10 cellular contexts compared by ENCODE assay signal in the genomic region with DNA sequence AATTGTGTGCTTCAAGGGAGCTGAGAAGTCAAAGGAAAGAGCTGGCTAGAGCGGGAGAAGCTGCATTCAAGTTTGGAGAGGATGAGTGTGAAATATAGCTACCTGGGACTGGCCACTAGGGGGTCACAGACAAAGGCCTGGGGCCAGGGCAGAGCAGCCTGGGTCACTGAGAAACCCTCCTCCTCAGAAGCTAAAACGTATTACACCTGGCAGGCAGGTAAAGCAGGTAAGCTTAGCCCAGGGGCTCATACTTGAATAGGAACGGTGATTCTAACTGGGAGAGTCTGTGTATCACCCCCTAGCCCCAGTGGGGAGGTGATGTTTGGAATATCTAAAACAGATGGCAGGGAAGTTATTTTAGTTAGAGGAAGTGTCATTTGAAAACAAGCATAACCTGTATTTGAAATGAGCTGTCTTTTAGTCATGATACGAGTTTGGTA. TPM values are rescaled to one million over a fixed set of nuclear protein-coding genes. Genes with fewer than 3 reads are reported as not detected.
A peak's percentile ranks its signal among the peaks of the same experiment; 100 is the strongest.
DNase-seq lines count a peak whose midpoint lies in the region; ATAC-seq, FAIRE-seq and TF ChIP-seq lines count a peak whose summit lies in the region.
"Had no signal": no experiment of that assay in that cellular context is flagged by ENCODE, and none has a peak within 500 bp of the region (broad histone marks: within the 10 kb centered on the region; RNA-seq: fewer than 3 reads in every experiment).

No MANE protein-coding gene starts in this region.

- no peaks in the 10 kb centered on the region for H3K9me3 ChIP-seq in A549
- H3K9me3 ChIP-seq in PC-3 (ENCODE audit: low read length), result no peaks in the 10 kb centered on the region

- 0 out of 2 replicates have a peak overlapping the region, but pooled peaks have one; percentile 7 for H2AFZ ChIP-seq in PC-3 (ENCODE audit: low read length)

- H3K4me2 ChIP-seq in A549 (no peak overlapping the region), PC-3 (ENCODE audit: low read length) (peak overlapping the region; percentile 67)

- H3F3A ChIP-seq in PC-3 (ENCODE audit: low read length, unreplicated experiment), result no peaks in the 10 kb centered on the region

- no peaks in the 10 kb centered on the region for H4K20me1 ChIP-seq in PC-3 (ENCODE audit: low read length)

- H3K9me2 ChIP-seq in PC-3 (replicated peaks; ENCODE audit: low read length), result no peaks in the 10 kb centered on the region

- ATAC-seq in A549 (peak; percentile 62 to 91; a peak in 4 of 6 replicates), PC-3 (peak; percentile 66), GM18858 (IDR thresholded peaks at IDR 0.05; ENCODE audit: unreplicated experiment) (no peak), GM19463 (IDR thresholded peaks at IDR 0.05; ENCODE audit: unreplicated experiment) (no peak)

- no TSS peak for BruUV-seq in PC-3 (replicated peaks; lab: Mats Ljungman, UMichigan)

- DNase-seq in A549 (ENCODE audit: low read depth in 1 of 2, low spot score in 1 of 2) (peak in 1 of 2 experiments; percentile 67), PC-3 (peak; percentile 84), germinal center (ENCODE audit: low spot score) (peak; percentile 45), NCI-H524 (lab: John Stamatoyannopoulos, UW) (no peak)
- no peak for DNase-seq in activated CD4-positive, alpha-beta memory T cell treated with anti-CD3 and anti-CD28 coated beads for 36 hours

- no peaks in the 10 kb centered on the region for H3K36me3 ChIP-seq in PC-3 (ENCODE audit: low read depth, low read length)

- intact Hi-C loops in PC-3 (cut with micrococcal nuclease), result no loop called here
- intact Hi-C loops in activated CD4-positive, alpha-beta memory T cell treated with anti-CD3 and anti-CD28 coated beads for 36 hours (cut with micrococcal nuclease), result no loop called here

- TF ChIP-seq RAD21 in A549 (conservative IDR thresholded peaks at IDR 0.05 in 1 of 2, IDR thresholded peaks at IDR 0.05 in 1 of 2), result peak in 1 of 2 experiments; percentile 50; a peak in 2 of 5 replicates

- TF ChIP-seq EP300 in A549 (IDR thresholded peaks at IDR 0.05), result no peak

- POLR2A ChIA-PET in A549 (lab: Yijun Ruan, JAX) (no interaction called here), PC-3 (lab: Charles Lee; ENCODE audit: unreplicated experiment) (interaction anchor here (0.6 kb wide), 1 partner anchor 123 kb away, joined by 5 read pairs; no protein-coding TSS in a partner anchor)
- POLR2A ChIA-PET in activated CD4-positive, alpha-beta memory T cell treated with anti-CD3 and anti-CD28 coated beads for 36 hours (lab: Charles Lee), result no interaction called here

- H3K4me1 ChIP-seq in A549, result 0 out of 3 replicates have a peak, but pooled peaks cover 4% of the 10 kb centered on the region
- H3K4me1 ChIP-seq in PC-3 (ENCODE audit: insufficient read depth, low read length), result peaks cover 56% of the 10 kb centered on the region

- H3K27ac Mint-ChIP-seq in activated CD4-positive, alpha-beta memory T cell treated with anti-CD3 and anti-CD28 coated beads for 36 hours, result no peak overlapping the region

- peak; percentile 36; the same call in 2 of the 3 replicates for TF ChIP-seq CTCF in A549 (IDR thresholded peaks at IDR 0.05)
- peak; percentile 75 for TF ChIP-seq CTCF in GM12873 (IDR thresholded peaks at IDR 0.05; ENCODE audit: insufficient read depth, low read depth, low read length, missing control alignments)
- peak; percentile 73 for TF ChIP-seq CTCF in PC-3 (conservative IDR thresholded peaks at IDR 0.05; ENCODE audit: low read depth, low read length)

- H3K36me3 Mint-ChIP-seq in activated CD4-positive, alpha-beta memory T cell treated with anti-CD3 and anti-CD28 coated beads for 36 hours, result no peaks in the 10 kb centered on the region
- H3K36me3 Mint-ChIP-seq: activated naive CD4-positive, alpha-beta T cell treated with anti-CD3 and anti-CD28 coated beads, Interleukin-2, amount 50 U/mL, for 72 hours had no signal

- H3K4me1 Mint-ChIP-seq in activated CD4-positive, alpha-beta memory T cell treated with anti-CD3 and anti-CD28 coated beads for 36 hours (ENCODE audit: low read depth), result peaks cover 3% of the 10 kb centered on the region

- H3K27me3 ChIP-seq in PC-3 (ENCODE audit: low read length), result no peaks in the 10 kb centered on the region

- H3K79me2 ChIP-seq in PC-3 (ENCODE audit: low read length), result no peaks in the 10 kb centered on the region

- H3K27ac ChIP-seq in A549, result no peak overlapping the region
- peak overlapping the region; percentile 93 for H3K27ac ChIP-seq in PC-3 (ENCODE audit: low read length)

- no peak for FAIRE-seq in A549 (lab: Jason Lieb, UNC)

- no peaks in the 10 kb centered on the region for H3K27me3 Mint-ChIP-seq in activated CD4-positive, alpha-beta memory T cell treated with anti-CD3 and anti-CD28 coated beads for 36 hours

- WGBS in A549 (ENCODE audit: missing lambda C conversion rate), result 42% methylated on average over 4 of the region's 4 CpGs

- H3K4me3 ChIP-seq in A549, result no peak overlapping the region
- H3K4me3 ChIP-seq in PC-3 (ENCODE audit: low read length), result peak overlapping the region; percentile 18; the same call in 1 of the 2 replicates

- no peaks in the 10 kb centered on the region for H3K9me3 Mint-ChIP-seq in activated CD4-positive, alpha-beta memory T cell treated with anti-CD3 and anti-CD28 coated beads for 36 hours
- H3K9me3 Mint-ChIP-seq: activated naive CD4-positive, alpha-beta T cell treated with anti-CD3 and anti-CD28 coated beads, Interleukin-2, amount 50 U/mL, for 72 hours had no signal

- CTCF ChIA-PET in A549 (lab: Yijun Ruan, JAX) (interaction anchor here (0.7 to 6.1 kb wide), 13 partner anchors 9 to 243 kb away, joined by 3 to 46 read pairs (median 5); no protein-coding TSS in a partner anchor), PC-3 (lab: Charles Lee) (interaction anchor here (0.6 to 1.4 kb wide), 6 partner anchors 13 to 131 kb away, joined by 3 to 6 read pairs (median 5); no protein-coding TSS in a partner anchor)
- CTCF ChIA-PET in activated CD4-positive, alpha-beta memory T cell treated with anti-CD3 and anti-CD28 coated beads for 36 hours (lab: Charles Lee), result interaction anchor here (0.6 to 1.5 kb wide), 8 partner anchors 10 to 546 kb away, joined by 3 to 8 read pairs (median 4); no protein-coding TSS in a partner anchor

- H3K4me3 Mint-ChIP-seq in activated CD4-positive, alpha-beta memory T cell treated with anti-CD3 and anti-CD28 coated beads for 36 hours, result no peak overlapping the region

- peak overlapping the region; percentile 56 for H3K9ac ChIP-seq in PC-3 (ENCODE audit: low read length)

- no peak for TF ChIP-seq POLR2A in A549 (IDR thresholded peaks at IDR 0.05; ENCODE audit: low read length)

TF ChIP-seq in A549, 52 proteins besides CTCF, POLR2A, EP300 and RAD21 (continues in another document):
- TF ChIP-seq, protein P1, sequence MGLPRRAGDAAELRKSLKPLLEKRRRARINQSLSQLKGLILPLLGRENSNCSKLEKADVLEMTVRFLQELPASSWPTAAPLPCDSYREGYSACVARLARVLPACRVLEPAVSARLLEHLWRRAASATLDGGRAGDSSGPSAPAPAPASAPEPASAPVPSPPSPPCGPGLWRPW (IDR thresholded peaks at IDR 0.05), result no peak
- no peak for TF ChIP-seq RARB (CRISPR knock-in tag; IDR thresholded peaks at IDR 0.05)
- no peak for TF ChIP-seq CBX8 (IDR thresholded peaks at IDR 0.05)
- TF ChIP-seq SMC3 (IDR thresholded peaks at IDR 0.05), result no peak
- TF ChIP-seq RNF2 (IDR thresholded peaks at IDR 0.05; ENCODE audit: borderline replicate concordance, low read depth), result no peak
- TF ChIP-seq NR3C1 (IDR thresholded peaks at IDR 0.05), result no peak
- no peak for TF ChIP-seq BHLHE40 (IDR thresholded peaks at IDR 0.05; ENCODE audit: low read depth, low read length)
- TF ChIP-seq RFX5 (IDR thresholded peaks at IDR 0.05), result no peak

RNA-seq across cellular contexts. Expression of a gene that starts 6.8 kb away (rescaled TPM):
- polyA plus RNA-seq in A549 (2011; rRNA removed) (not detected in 2 replicates), A549 (2017; fragmentation: RNase III; extraction: RNeasy Plus Mini Kit Qiagen cat#74134 plus additional on column Dnase treatment) (not detected in 3 replicates)
- not detected in 2 replicates for polyA plus RNA-seq in A549 (2012; cell fraction: cytosol; rRNA removed)
- not detected in 2 replicates for polyA plus RNA-seq in A549 (2012; cell fraction: nucleus; rRNA removed)
- polyA minus RNA-seq in A549 (2011; rRNA and poly(A)+ RNA removed), result not detected in 2 replicates
- total RNA-seq in PC-3 (2014; rRNA removed), result 3.2 and 4.6 TPM in 2 replicates
- total RNA-seq in activated CD4-positive, alpha-beta memory T cell treated with anti-CD3 and anti-CD28 coated beads for 36 hours, result not detected
- total RNA-seq: activated naive CD4-positive, alpha-beta T cell treated with anti-CD3 and anti-CD28 coated beads, Interleukin-2, amount 50 U/mL, for 72 hours; liver had no signal
- polyA plus RNA-seq: liver had no signal

RNA-seq across cellular contexts. Expression of a gene that starts 20.2 kb away (rescaled TPM):
- polyA plus RNA-seq in A549 (2011; rRNA removed) (not detected in 2 replicates), A549 (2017; fragmentation: RNase III; extraction: RNeasy Plus Mini Kit Qiagen cat#74134 plus additional on column Dnase treatment) (not detected in 3 replicates)
- polyA plus RNA-seq in A549 (2012; cell fraction: cytosol; rRNA removed), result not detected in 2 replicates
- not detected in 2 replicates for polyA plus RNA-seq in A549 (2012; cell fraction: nucleus; rRNA removed)
- polyA minus RNA-seq in A549 (2011; rRNA and poly(A)+ RNA removed), result not detected in 2 replicates
- total RNA-seq in PC-3 (2014; rRNA removed), result not detected in 2 replicates
- total RNA-seq in activated CD4-positive, alpha-beta memory T cell treated with anti-CD3 and anti-CD28 coated beads for 36 hours, result not detected
- total RNA-seq: activated naive CD4-positive, alpha-beta T cell treated with anti-CD3 and anti-CD28 coated beads, Interleukin-2, amount 50 U/mL, for 72 hours; liver had no signal
- polyA plus RNA-seq: liver had no signal

RNA-seq across cellular contexts. Expression of a gene that starts 23.2 kb away (rescaled TPM):
- polyA plus RNA-seq in A549 (2011; rRNA removed) (not detected in 2 replicates), A549 (2017; fragmentation: RNase III; extraction: RNeasy Plus Mini Kit Qiagen cat#74134 plus additional on column Dnase treatment) (not detected in 3 replicates)
- polyA plus RNA-seq in A549 (2012; cell fraction: cytosol; rRNA removed), result not detected in 2 replicates
- polyA plus RNA-seq in A549 (2012; cell fraction: nucleus; rRNA removed), result not detected in 2 replicates
- polyA minus RNA-seq in A549 (2011; rRNA and poly(A)+ RNA removed), result not detected in 2 replicates
- total RNA-seq in PC-3 (2014; rRNA removed), result not detected in 2 replicates
- total RNA-seq in activated CD4-positive, alpha-beta memory T cell treated with anti-CD3 and anti-CD28 coated beads for 36 hours, result not detected
- total RNA-seq: activated naive CD4-positive, alpha-beta T cell treated with anti-CD3 and anti-CD28 coated beads, Interleukin-2, amount 50 U/mL, for 72 hours; liver had no signal
- polyA plus RNA-seq: liver had no signal

RNA-seq across cellular contexts. Expression of a gene that starts 35.5 kb away (rescaled TPM):
- 0.09 TPM in 2 replicates for polyA plus RNA-seq in A549 (2011; rRNA removed)
- 0.32 and 0.40 TPM in 2 replicates for polyA plus RNA-seq in A549 (2012; cell fraction: cytosol; rRNA removed)
- 0.53 and 1.1 TPM in 2 replicates for polyA plus RNA-seq in A549 (2012; cell fraction: nucleus; rRNA removed)
- polyA plus RNA-seq in A549 (2017; fragmentation: RNase III; extraction: RNeasy Plus Mini Kit Qiagen cat#74134 plus additional on column Dnase treatment), result 0.17 to 0.33 TPM (median 0.23 TPM) in 3 replicates
- not detected in 2 replicates for polyA minus RNA-seq in A549 (2011; rRNA and poly(A)+ RNA removed)
- 2.9 and 5.1 TPM in 2 replicates for total RNA-seq in PC-3 (2014; rRNA removed)
- total RNA-seq in activated CD4-positive, alpha-beta memory T cell treated with anti-CD3 and anti-CD28 coated beads for 36 hours, result not detected
- total RNA-seq: activated naive CD4-positive, alpha-beta T cell treated with anti-CD3 and anti-CD28 coated beads, Interleukin-2, amount 50 U/mL, for 72 hours; liver had no signal
- polyA plus RNA-seq: liver had no signal

RNA-seq across cellular contexts. Expression of a gene that starts 48.0 kb away (rescaled TPM):
- polyA plus RNA-seq in A549 (2011; rRNA removed) (not detected in 2 replicates), A549 (2017; fragmentation: RNase III; extraction: RNeasy Plus Mini Kit Qiagen cat#74134 plus additional on column Dnase treatment) (0.05 to 0.08 TPM in 2 of 3 replicates, not detected in the other)
- 0.05 and 0.06 TPM in 2 replicates for polyA plus RNA-seq in A549 (2012; cell fraction: cytosol; rRNA removed)
- 0.17 TPM in 1 of 2 replicates, not detected in the other for polyA plus RNA-seq in A549 (2012; cell fraction: nucleus; rRNA removed)
- polyA minus RNA-seq in A549 (2011; rRNA and poly(A)+ RNA removed), result not detected in 2 replicates
- total RNA-seq in PC-3 (2014; rRNA removed), result not detected in 2 replicates
- total RNA-seq in activated CD4-positive, alpha-beta memory T cell treated with anti-CD3 and anti-CD28 coated beads for 36 hours, result not detected
- total RNA-seq: activated naive CD4-positive, alpha-beta T cell treated with anti-CD3 and anti-CD28 coated beads, Interleukin-2, amount 50 U/mL, for 72 hours; liver had no signal
- polyA plus RNA-seq: liver had no signal

Comparison
In these comparisons a context has a peak if more than half of its experiments do, and no peak if none do; other contexts are left out.
1. ATAC-seq: peak in A549 (2 of 2) and PC-3 (single experiment); none in GM18858 (single experiment) and GM19463 (single experiment).
2. DNase-seq: peak in PC-3 (single experiment) and germinal center (single experiment); none in activated CD4-positive, alpha-beta memory T cell treated with anti-CD3 and anti-CD28 coated beads for 36 hours (single experiment) and NCI-H524 (0 of 2).
3. Peak in every context shown above with its lines, with median percentiles within 50 percentile points of each other: CTCF ChIP-seq.